Comparison of ENCODE assay signal across 11 cellular contexts in genomic region chr1:63829349-63830327, GRCh38. TPM values are rescaled to one million over a fixed set of nuclear protein-coding genes. Genes with fewer than 3 reads are reported as not detected.
DNase-seq lines count a peak whose midpoint lies in the region; TF ChIP-seq lines count a peak whose summit lies in the region.
"Had no signal": no experiment of that assay in that cellular context is flagged by ENCODE, and none has a peak within 500 bp of the region (broad histone marks: within the 10 kb centered on the region; RNA-seq: fewer than 3 reads in every experiment).

No MANE protein-coding gene starts in this region.

- H3K9me3 ChIP-seq in mesenchymal stem cell (ENCODE audit: control insufficient read depth, low read length) (peaks cover 7% of the 10 kb centered on the region), transverse colon (no peaks in the 10 kb centered on the region)

- no peak overlapping the region for H3K18ac ChIP-seq in mesenchymal stem cell (ENCODE audit: low read depth in 1 of 2, low read length in 2 of 2)

- no peak overlapping the region for H3K14ac ChIP-seq in mesenchymal stem cell (ENCODE audit: low read length in 2 of 2)

- H2BK120ac ChIP-seq in mesenchymal stem cell (ENCODE audit: low read depth, low read length): no peak overlapping the region

- WGBS in mesenchymal stem cell: 97% methylated on average over 11 of the region's 11 CpGs
- 69 to 72% methylated on average over 10 to 11 of the region's 11 CpGs for WGBS in transverse colon (ENCODE audit: low coverage in 1 of 2), 2 donors

- H3K4ac ChIP-seq in mesenchymal stem cell (ENCODE audit: low read depth in 1 of 2, low read length in 2 of 2): no peak overlapping the region

- peak; percentile 1 for DNase-seq in Jurkat, Clone E6-1 (ENCODE audit: low read depth, low spot score)
- DNase-seq in choroid plexus epithelial cell (ENCODE audit: low read depth) (peak; percentile 57), mesenchymal stem cell (no peak), transverse colon (no peak), HCEC 1CT (no peak), dermis blood vessel endothelial cell (no peak), Ammon's horn (ENCODE audit: low spot score) (no peak)
- no peak for DNase-seq in activated CD4-positive, alpha-beta T cell treated with anti-CD3 and anti-CD28 coated beads for 1 hour
- DNase-seq: DMS153, T-helper 9 cell had no signal

- no peak overlapping the region for H3K4me2 ChIP-seq in mesenchymal stem cell (ENCODE audit: low read length, poor library complexity, severe bottlenecking)

- H2AK5ac ChIP-seq in mesenchymal stem cell (ENCODE audit: low read length, severe bottlenecking): no peak overlapping the region

- no peak overlapping the region for H4K91ac ChIP-seq in mesenchymal stem cell (ENCODE audit: low read length)

- H3K36me3 ChIP-seq in mesenchymal stem cell (ENCODE audit: control insufficient read depth in 1 of 2, insufficient read depth in 2 of 2, low read depth in 1 of 2, low read length in 2 of 2) (no peaks in the 10 kb centered on the region), transverse colon (no peaks in the 10 kb centered on the region)

- in situ Hi-C loops in transverse colon (cut with MboI; ENCODE audit: low pct_ligation_motif_present in 1 of 4, low pct_unique_long_range_greater_than_20kb in 1 of 4, low sequenced_read_pairs in 3 of 4): no loop called here

- no peak overlapping the region for H2BK5ac ChIP-seq in mesenchymal stem cell (ENCODE audit: low read depth, low read length, poor library complexity, severe bottlenecking)

- no peak overlapping the region for H3K4me3 ChIP-seq in Jurkat, Clone E6-1 (ENCODE audit: low read length)
- H3K4me3 ChIP-seq in choroid plexus epithelial cell (ENCODE audit: low read depth, low read length) (no peak overlapping the region), mesenchymal stem cell (ENCODE audit: insufficient read depth in 1 of 2, low read depth in 1 of 2, low read length in 2 of 2) (no peak overlapping the region), transverse colon (no peak overlapping the region)

- H2BK12ac ChIP-seq in mesenchymal stem cell (ENCODE audit: low read length in 2 of 2): no peak overlapping the region

- no peak overlapping the region for H4K8ac ChIP-seq in mesenchymal stem cell (ENCODE audit: low read length)

- peak overlapping the region; percentile 68 for H3K9ac ChIP-seq in mesenchymal stem cell (ENCODE audit: low read length)

- H2BK15ac ChIP-seq in mesenchymal stem cell (ENCODE audit: low read depth, poor library complexity, severe bottlenecking): no peak overlapping the region

- no peak for TF ChIP-seq POLR2A in transverse colon (IDR thresholded peaks at IDR 0.05)

- intact Hi-C loops in transverse colon (cut with DNase I; ENCODE audit: low total_unique reads): no loop called here

- no peak for TF ChIP-seq CTCF in choroid plexus epithelial cell (conservative IDR thresholded peaks at IDR 0.05; ENCODE audit: low read depth, low read length)
- TF ChIP-seq CTCF in transverse colon (IDR thresholded peaks at IDR 0.05): no peak

- H3K27ac ChIP-seq in mesenchymal stem cell (ENCODE audit: low read length, poor library complexity, severe bottlenecking) (no peak overlapping the region), transverse colon (peak overlapping the region; percentile 29 to 69 (median 50))

- no peak overlapping the region for H3K23ac ChIP-seq in mesenchymal stem cell (ENCODE audit: low read length in 2 of 2)

- no peak overlapping the region for H2AFZ ChIP-seq in mesenchymal stem cell (ENCODE audit: low read depth, low read length)

- H3K27me3 ChIP-seq in mesenchymal stem cell (ENCODE audit: control insufficient read depth in 1 of 2, insufficient read depth in 1 of 2, low read length in 2 of 2): no peaks in the 10 kb centered on the region
- H3K27me3 ChIP-seq in transverse colon: no peaks in the 10 kb centered on the region

- peaks cover 29% of the 10 kb centered on the region for H3K79me1 ChIP-seq in mesenchymal stem cell (replicated peaks; ENCODE audit: low read length, poor library complexity, severe bottlenecking)

- peaks cover 7% of the 10 kb centered on the region for H3K4me1 ChIP-seq in mesenchymal stem cell (ENCODE audit: control insufficient read depth, insufficient read depth, low read depth, low read length)
- peaks cover 0 to 29% (median 12%) of the 10 kb centered on the region in 4 donors for H3K4me1 ChIP-seq in transverse colon

- no peak for TF ChIP-seq EP300 in transverse colon (IDR thresholded peaks at IDR 0.05; ENCODE audit: low read depth)

RNA-seq across cellular contexts. Expression of gene ROR1, which starts 55.8 kb away (rescaled TPM):
- polyA plus RNA-seq in Jurkat, Clone E6-1 (2012; ENCODE audit: insufficient read depth, insufficient read length): 1.00 TPM
- polyA plus RNA-seq in mesenchymal stem cell (2013, experiment 1 of 2): 17.0 TPM
- 16.8 TPM for polyA plus RNA-seq in mesenchymal stem cell (2013, experiment 2 of 2)
- total RNA-seq in transverse colon: 1 to 10 TPM; 3.0 to 6.7 (median 4.6) TPM
- total RNA-seq in dermis blood vessel endothelial cell: 0.17 and 0.84 TPM in 2 replicates
- total RNA-seq: activated CD8-positive, alpha-beta memory T cell treated with anti-CD3 and anti-CD28 coated beads for 36 hours had no signal

Comparison
In these comparisons a context has a peak if more than half of its experiments do, and no peak if none do; other contexts are left out.
1. DNase-seq: peak in Jurkat, Clone E6-1 (single experiment) and choroid plexus epithelial cell (single experiment); none in mesenchymal stem cell (single experiment), transverse colon (single experiment), activated CD4-positive, alpha-beta T cell treated with anti-CD3 and anti-CD28 coated beads for 1 hour (single experiment), HCEC 1CT (single experiment), dermis blood vessel endothelial cell (single experiment) and Ammon's horn (single experiment).